Comparison of ENCODE assay signal across 24 cellular contexts in genomic region chr12:31523306-31523705, GRCh38.
"Had no signal": no experiment of that assay in that cellular context is flagged by ENCODE, and none has a peak within 500 bp of the region (broad histone marks: within the 10 kb centered on the region; RNA-seq: fewer than 3 reads in every experiment).

No MANE protein-coding gene starts in this region.

- H3K27ac ChIP-seq: epithelial cell of prostate, esophagus muscularis mucosa, gastroesophageal sphincter, neutrophil, psoas muscle, right lobe of liver, spleen, tibial artery, upper lobe of left lung had no signal

- H3K4me3 ChIP-seq: esophagus muscularis mucosa, gastroesophageal sphincter, psoas muscle, right lobe of liver, spleen, tibial artery, upper lobe of left lung, uterus had no signal

- DNase-seq: effector memory CD8-positive, alpha-beta T cell; foreskin fibroblast; glutamatergic neuron; islet precursor cell; psoas muscle; retina; right lobe of liver; spleen; stimulated activated CD4-positive, alpha-beta T cell treated with anti-CD3 and anti-CD28 coated beads, Interleukin-15, amount 100 ng/mL, for 24 hours; stimulated activated CD4-positive, alpha-beta T cell treated with anti-CD3 and anti-CD28 coated beads, Interleukin-1b, Interleukin-23, amount 100 ng/mL, for 48 hours; stimulated activated CD4-positive, alpha-beta T cell treated with anti-CD3 and anti-CD28 coated beads, Interleukin-4, amount 100 ng/mL, for 24 hours; tibial artery; upper lobe of left lung; uterus had no signal

- H3K9me3 Mint-ChIP-seq: dendritic cell treated with granulocyte-macrophage colony-stimulating factor and Interleukin-4, amounts not matched to agents 40 ng/mL and 50 ng/mL, for 4 days; effector memory CD8-positive, alpha-beta T cell; mesothelial cell of epicardium; nephron; stimulated activated naive CD8-positive, alpha-beta T cell treated with anti-CD3 and anti-CD28 coated beads, Interleukin-15, Interleukin-2, amounts not matched to agents 100 ng/mL and 50 ng/mL, for 24 hours had no signal

- H3K27me3 Mint-ChIP-seq: dendritic cell treated with granulocyte-macrophage colony-stimulating factor and Interleukin-4, amounts not matched to agents 40 ng/mL and 50 ng/mL, for 4 days; stimulated activated memory B cell treated with anti-CD40 and anti-IgM and Interleukin-4, amounts not matched to agents 10 μg/mL and 1 μg/mL and 100 μg/mL, for 72 hours had no signal

- H3K36me3 Mint-ChIP-seq: mesothelial cell of epicardium had no signal

- H3K27ac Mint-ChIP-seq: dendritic cell treated with granulocyte-macrophage colony-stimulating factor and Interleukin-4, amounts not matched to agents 40 ng/mL and 50 ng/mL, for 4 days; effector memory CD8-positive, alpha-beta T cell; mesothelial cell of epicardium; stimulated activated memory B cell treated with anti-CD40 and anti-IgM and Interleukin-4, amounts not matched to agents 10 μg/mL and 1 μg/mL and 100 μg/mL, for 72 hours; stimulated activated naive CD8-positive, alpha-beta T cell treated with anti-CD3 and anti-CD28 coated beads, Interleukin-15, Interleukin-2, amounts not matched to agents 100 ng/mL and 50 ng/mL, for 24 hours had no signal

- ATAC-seq: effector memory CD8-positive, alpha-beta T cell; gastroesophageal sphincter; left lobe of liver; psoas muscle; right lobe of liver; stimulated activated memory B cell treated with anti-CD40 and anti-IgM and Interleukin-4, amounts not matched to agents 10 μg/mL and 1 μg/mL and 100 μg/mL, for 72 hours had no signal

- H3K36me3 ChIP-seq: esophagus muscularis mucosa, gastroesophageal sphincter, neutrophil, right lobe of liver, spleen, tibial artery, upper lobe of left lung, uterus had no signal

- H3K4me1 ChIP-seq: upper lobe of left lung had no signal

- H3K9me3 ChIP-seq: esophagus muscularis mucosa, gastroesophageal sphincter, neutrophil, psoas muscle, right lobe of liver, spleen, tibial artery, upper lobe of left lung, uterus had no signal

- H3K27me3 ChIP-seq: esophagus muscularis mucosa, gastroesophageal sphincter, neutrophil, right lobe of liver, spleen, tibial artery, upper lobe of left lung, uterus had no signal

- H3K4me3 Mint-ChIP-seq: dendritic cell treated with granulocyte-macrophage colony-stimulating factor and Interleukin-4, amounts not matched to agents 40 ng/mL and 50 ng/mL, for 4 days; effector memory CD8-positive, alpha-beta T cell; mesothelial cell of epicardium; nephron; stimulated activated memory B cell treated with anti-CD40 and anti-IgM and Interleukin-4, amounts not matched to agents 10 μg/mL and 1 μg/mL and 100 μg/mL, for 72 hours; stimulated activated naive CD8-positive, alpha-beta T cell treated with anti-CD3 and anti-CD28 coated beads, Interleukin-15, Interleukin-2, amounts not matched to agents 100 ng/mL and 50 ng/mL, for 24 hours had no signal
